Comparison of ENCODE assay signal across 17 cellular contexts in genomic region chr17:64983708-64984107, GRCh38.
A peak's percentile ranks its signal among the peaks of the same experiment; 100 is the strongest.
DNase-seq lines count a peak whose midpoint lies in the region; ATAC-seq and TF ChIP-seq lines count a peak whose summit lies in the region.
"Had no signal": no experiment of that assay in that cellular context is flagged by ENCODE, and none has a peak within 500 bp of the region (broad histone marks: within the 10 kb centered on the region; RNA-seq: fewer than 3 reads in every experiment).

No MANE protein-coding gene starts in this region.

- H3K27ac Mint-ChIP-seq in activated CD4-positive, alpha-beta T cell treated with anti-CD3 and anti-CD28 coated beads, Interleukin-2, amount 10 ng/mL, durations not matched to agents 7 days and 5 days = peak overlapping the region; percentile 100
- peak overlapping the region; percentile 97 for H3K27ac Mint-ChIP-seq in activated CD4-positive, alpha-beta memory T cell treated with anti-CD3 and anti-CD28 coated beads for 36 hours
- no peak overlapping the region for H3K27ac Mint-ChIP-seq in endodermal cell
- H3K27ac Mint-ChIP-seq: H9 had no signal

- H3K27me3 Mint-ChIP-seq in activated CD4-positive, alpha-beta T cell treated with anti-CD3 and anti-CD28 coated beads, Interleukin-2, amount 10 ng/mL, durations not matched to agents 7 days and 5 days = no peaks in the 10 kb centered on the region
- no peaks in the 10 kb centered on the region for H3K27me3 Mint-ChIP-seq in activated CD4-positive, alpha-beta memory T cell treated with anti-CD3 and anti-CD28 coated beads for 36 hours
- no peaks in the 10 kb centered on the region for H3K27me3 Mint-ChIP-seq in endodermal cell (ENCODE audit: insufficient read depth)

- no peak for DNase-seq in activated CD4-positive, alpha-beta T cell treated with anti-CD3 and anti-CD28 coated beads, Interleukin-2, amount 10 ng/mL, durations not matched to agents 7 days and 5 days
- no peak for DNase-seq in activated CD4-positive, alpha-beta T cell treated with anti-CD3 and anti-CD28 coated beads for 4 hours
- DNase-seq in activated CD4-positive, alpha-beta memory T cell treated with anti-CD3 and anti-CD28 coated beads for 36 hours = no peak
- DNase-seq in endodermal cell = peak; percentile 32
- DNase-seq in H7 = no peak
- no peak for DNase-seq in NCI-H1694 treated with DMSO at 0.1 percent for 48 hours (lab: John Stamatoyannopoulos, UW)
- DNase-seq: activated CD4-positive, alpha-beta T cell treated with anti-CD3 and anti-CD28 coated beads, Interleukin-2, amount 50 U/mL, for 4 hours; H9; KG1; left cardiac atrium; NCI-H146; NCI-H510A; right cardiac atrium; stimulated activated CD4-positive, alpha-beta T cell treated with anti-CD3 and anti-CD28 coated beads, Interleukin-4, amount 100 ng/mL, for 1 hour; stimulated activated naive CD4-positive, alpha-beta T cell had no signal

- H3K27ac ChIP-seq in endodermal cell (ENCODE audit: low read depth, low read length) = no peak overlapping the region
- peak overlapping the region; percentile 53 for H3K27ac ChIP-seq in thymus (ENCODE audit: low read depth)

- no peak for ATAC-seq in GM21526 (IDR thresholded peaks at IDR 0.05; ENCODE audit: low FRiP score, unreplicated experiment)
- ATAC-seq: left cardiac atrium, right cardiac atrium had no signal

- TF ChIP-seq CTCF in endodermal cell (conservative IDR thresholded peaks at IDR 0.05) = no peak

- WGBS in endodermal cell (ENCODE audit: insufficient coverage in 1 of 2, insufficient read length in 1 of 2), 2 experiments = 96 to 100% methylated on average over 1 to 4 of the region's 4 CpGs
- 87% methylated on average over 4 of the region's 4 CpGs for WGBS in thymus

- no peaks in the 10 kb centered on the region for H3K27me3 ChIP-seq in endodermal cell (ENCODE audit: control insufficient read depth, insufficient read depth, low read length, poor library complexity, severe bottlenecking)
- no peaks in the 10 kb centered on the region for H3K27me3 ChIP-seq in thymus (ENCODE audit: control insufficient read depth, insufficient read depth)
- no peaks in the 10 kb centered on the region for H3K27me3 ChIP-seq in H7 (ENCODE audit: control insufficient read depth, insufficient read depth, low read length)

- peaks cover 9% of the 10 kb centered on the region for H3K9me3 Mint-ChIP-seq in activated CD4-positive, alpha-beta T cell treated with anti-CD3 and anti-CD28 coated beads, Interleukin-2, amount 10 ng/mL, durations not matched to agents 7 days and 5 days
- peaks cover 3% of the 10 kb centered on the region for H3K9me3 Mint-ChIP-seq in activated CD4-positive, alpha-beta memory T cell treated with anti-CD3 and anti-CD28 coated beads for 36 hours
- peaks cover 6% of the 10 kb centered on the region for H3K9me3 Mint-ChIP-seq in endodermal cell

- H3K4me3 Mint-ChIP-seq in activated CD4-positive, alpha-beta T cell treated with anti-CD3 and anti-CD28 coated beads, Interleukin-2, amount 10 ng/mL, durations not matched to agents 7 days and 5 days = no peak overlapping the region
- no peak overlapping the region for H3K4me3 Mint-ChIP-seq in activated CD4-positive, alpha-beta memory T cell treated with anti-CD3 and anti-CD28 coated beads for 36 hours
- H3K4me3 Mint-ChIP-seq in endodermal cell = no peak overlapping the region
- H3K4me3 Mint-ChIP-seq: H9 had no signal

- H3K4me3 ChIP-seq in endodermal cell (ENCODE audit: low read length) = no peak overlapping the region
- H3K4me3 ChIP-seq in thymus (ENCODE audit: low read length) = no peak overlapping the region
- no peak overlapping the region for H3K4me3 ChIP-seq in H7 (ENCODE audit: insufficient read depth, low read depth, low read length)

- H3K9me3 ChIP-seq in endodermal cell (ENCODE audit: control insufficient read depth, low read length) (no peaks in the 10 kb centered on the region), thymus (ENCODE audit: control insufficient read depth) (no peaks in the 10 kb centered on the region)

- H3K9ac ChIP-seq in endodermal cell (ENCODE audit: extremely low read depth, low read length, poor library complexity, severe bottlenecking) = no peak overlapping the region

- no peaks in the 10 kb centered on the region for H3K4me1 ChIP-seq in endodermal cell (ENCODE audit: control insufficient read depth, insufficient read depth, low read length)
- peaks cover 14% of the 10 kb centered on the region for H3K4me1 ChIP-seq in thymus (ENCODE audit: control insufficient read depth, insufficient read depth, low read length)

- intact Hi-C loops in activated CD4-positive, alpha-beta memory T cell treated with anti-CD3 and anti-CD28 coated beads for 36 hours (cut with micrococcal nuclease) = loop anchor here (2.0 kb wide), 1 partner anchor 15 kb away; no protein-coding TSS in a partner anchor

- POLR2A ChIA-PET in activated CD4-positive, alpha-beta T cell treated with anti-CD3 and anti-CD28 coated beads, Interleukin-2, amount 10 ng/mL, durations not matched to agents 7 days and 5 days (lab: Charles Lee) = no interaction called here
- POLR2A ChIA-PET in activated CD4-positive, alpha-beta memory T cell treated with anti-CD3 and anti-CD28 coated beads for 36 hours (lab: Charles Lee) = interaction anchor here (3.3 kb wide), 1 partner anchor 9 kb away, joined by 47 read pairs; no protein-coding TSS in a partner anchor

- H3K36me3 Mint-ChIP-seq in activated CD4-positive, alpha-beta T cell treated with anti-CD3 and anti-CD28 coated beads, Interleukin-2, amount 10 ng/mL, durations not matched to agents 7 days and 5 days (ENCODE audit: low read depth) = peaks cover 9% of the 10 kb centered on the region
- no peaks in the 10 kb centered on the region for H3K36me3 Mint-ChIP-seq in activated CD4-positive, alpha-beta memory T cell treated with anti-CD3 and anti-CD28 coated beads for 36 hours
- H3K36me3 Mint-ChIP-seq in endodermal cell (ENCODE audit: low read depth) = no peaks in the 10 kb centered on the region

- peaks cover 50% of the 10 kb centered on the region for H3K4me1 Mint-ChIP-seq in activated CD4-positive, alpha-beta T cell treated with anti-CD3 and anti-CD28 coated beads, Interleukin-2, amount 10 ng/mL, durations not matched to agents 7 days and 5 days
- H3K4me1 Mint-ChIP-seq in activated CD4-positive, alpha-beta memory T cell treated with anti-CD3 and anti-CD28 coated beads for 36 hours (ENCODE audit: low read depth) = peaks cover 50% of the 10 kb centered on the region
- H3K4me1 Mint-ChIP-seq in endodermal cell = peaks cover 15% of the 10 kb centered on the region

- H3K36me3 ChIP-seq in endodermal cell (ENCODE audit: control insufficient read depth, insufficient read depth, low read length) = no peaks in the 10 kb centered on the region
- H3K36me3 ChIP-seq in thymus (ENCODE audit: control insufficient read depth, insufficient read depth) = no peaks in the 10 kb centered on the region
- no peaks in the 10 kb centered on the region for H3K36me3 ChIP-seq in H7 (replicated peaks; ENCODE audit: control insufficient read depth, insufficient read depth, low read length)

- CTCF ChIA-PET in activated CD4-positive, alpha-beta T cell treated with anti-CD3 and anti-CD28 coated beads, Interleukin-2, amount 10 ng/mL, durations not matched to agents 7 days and 5 days (lab: Charles Lee) = no interaction called here
- CTCF ChIA-PET in activated CD4-positive, alpha-beta memory T cell treated with anti-CD3 and anti-CD28 coated beads for 36 hours (lab: Charles Lee) = interaction anchor here (1.1 to 4.0 kb wide), 2 partner anchors 8 to 43 kb away, joined by 3 to 27 read pairs; no protein-coding TSS in a partner anchor
